17 cellular contexts compared by ENCODE assay signal in the genomic region with DNA sequence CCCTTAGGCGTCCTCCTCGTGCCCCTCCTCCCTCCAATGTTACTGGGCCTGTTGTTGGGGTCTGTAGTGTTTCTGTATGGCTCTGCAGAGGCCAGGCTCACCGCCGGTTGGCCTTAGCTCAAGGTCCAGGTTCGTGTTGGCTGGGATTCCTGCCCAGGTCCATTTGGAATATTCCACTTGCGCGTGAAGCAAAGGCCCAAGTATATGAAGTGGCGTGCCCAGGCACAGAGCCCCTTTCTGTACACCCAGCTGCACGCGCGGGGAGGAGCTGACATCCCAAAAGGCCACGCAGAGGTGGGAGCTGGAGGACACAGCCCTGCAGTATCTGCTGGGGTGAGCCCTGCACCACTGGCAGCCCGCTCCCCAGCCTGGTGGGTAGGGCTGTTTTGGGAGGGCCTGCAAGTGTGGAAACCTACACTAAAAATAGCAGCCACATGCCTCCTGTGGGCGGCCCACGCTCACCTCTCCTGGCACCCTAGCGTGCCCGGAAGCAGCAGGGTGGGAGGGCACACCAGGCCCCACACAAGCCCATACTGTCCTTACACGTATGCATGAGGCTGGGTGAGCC. TPM values are rescaled to one million over a fixed set of nuclear protein-coding genes. Genes with fewer than 3 reads are reported as not detected.
DNase-seq lines count a peak whose midpoint lies in the region; ATAC-seq and TF ChIP-seq lines count a peak whose summit lies in the region.
"Had no signal": no experiment of that assay in that cellular context is flagged by ENCODE, and none has a peak within 500 bp of the region (broad histone marks: within the 10 kb centered on the region; RNA-seq: fewer than 3 reads in every experiment).

No MANE protein-coding gene starts in this region.

- no peak for TF ChIP-seq CTCF in left ventricle myocardium inferior (IDR thresholded peaks at IDR 0.05; ENCODE audit: borderline replicate concordance)

- intact Hi-C loops in Right ventricle myocardium inferior (cut with DNase I), result no loop called here
- intact Hi-C loops in left ventricle myocardium inferior (cut with micrococcal nuclease), result no loop called here

- H3K9me3 ChIP-seq in left ventricle myocardium inferior (replicated peaks), result no peaks in the 10 kb centered on the region
- H3K9me3 ChIP-seq: SK-N-SH had no signal

- H3K27me3 ChIP-seq in left ventricle myocardium inferior (ENCODE audit: low read depth), result no peaks in the 10 kb centered on the region

- H3K36me3 ChIP-seq in left ventricle myocardium inferior, result no peaks in the 10 kb centered on the region

- no peak overlapping the region for H3K4me3 ChIP-seq in left ventricle myocardium inferior
- H3K4me3 ChIP-seq: GM23248 had no signal

- ATAC-seq in Right ventricle myocardium inferior (peak; percentile 15), left lobe of liver (peak; percentile 80)
- ATAC-seq: Panc1 had no signal

- DNase-seq in Right ventricle myocardium inferior (ENCODE audit: missing footprints), result no peak
- DNase-seq in left ventricle myocardium inferior, result no peak
- DNase-seq in cerebellar cortex (ENCODE audit: low spot score), result peak; percentile 78
- no peak for DNase-seq in left lobe of liver (ENCODE audit: low spot score)
- no peak for DNase-seq in dermis blood vessel endothelial cell
- no peak for DNase-seq in Kasumi-1 (lab: John Stamatoyannopoulos, UW)
- no peak for DNase-seq in middle frontal gyrus (ENCODE audit: extremely low spot score, low spot score)
- no peak for DNase-seq in GM19240 (ENCODE audit: insufficient read length, low spot score)
- DNase-seq: 8988T, GF-D8, GM23248, NCI-H1436, NCI-H2029, NCI-H510A had no signal

- H3K4me1 ChIP-seq in left ventricle myocardium inferior, result peaks cover 53% of the 10 kb centered on the region

- H3K27ac ChIP-seq in left ventricle myocardium inferior (replicated peaks), result no peak overlapping the region
- H3K27ac ChIP-seq: GM23248, HL-60 had no signal

RNA-seq across cellular contexts. Expression of a gene that starts 30.2 kb away (rescaled TPM):
- total RNA-seq in Right ventricle myocardium inferior (10.3 TPM), left ventricle myocardium inferior (9.7 TPM), left lobe of liver (6.2 TPM), dermis blood vessel endothelial cell (1.2 and 1.8 TPM in 2 replicates)
